In genomic region chr2:202768284-202768683, GRCh38 we compare ENCODE assay signal across 1 cellular context.
TF ChIP-seq lines count a peak whose summit lies in the region.

No MANE protein-coding gene starts in this region.

TF ChIP-seq in WTC11, 78 proteins besides CTCF, POLR2A, EP300 and RAD21 (continued from another document):
- TF ChIP-seq AFF4 (CRISPR knock-in tag; IDR thresholded peaks at IDR 0.05; ENCODE audit: borderline replicate concordance) (no peak), ARID4B (CRISPR knock-in tag; IDR thresholded peaks at IDR 0.05; ENCODE audit: borderline replicate concordance) (no peak), ATF2 (CRISPR knock-in tag; IDR thresholded peaks at IDR 0.05; ENCODE audit: borderline replicate concordance, low read depth) (no peak), ZNF138 (CRISPR knock-in tag; conservative IDR thresholded peaks at IDR 0.05) (no peak), FOXK1 (CRISPR knock-in tag; IDR thresholded peaks at IDR 0.05) (no peak), SMAD3 (CRISPR knock-in tag; IDR thresholded peaks at IDR 0.05; ENCODE audit: borderline replicate concordance) (no peak), SOX15 (CRISPR knock-in tag; IDR thresholded peaks at IDR 0.05) (no peak), RELA (CRISPR knock-in tag; IDR thresholded peaks at IDR 0.05; ENCODE audit: borderline replicate concordance) (no peak)
TF ChIP-seq in WTC11: peak in this region for 0.
